Comparison of ENCODE assay signal across 21 cellular contexts in genomic region chr12:65323025-65323424, GRCh38.
"Had no signal": no experiment of that assay in that cellular context is flagged by ENCODE, and none has a peak within 500 bp of the region (broad histone marks: within the 10 kb centered on the region; RNA-seq: fewer than 3 reads in every experiment).

No MANE protein-coding gene starts in this region.

- H3K9me3 ChIP-seq: MG63 had no signal

- DNase-seq: KBM-7, MG63, NCI-H1092, NCI-H1105 treated with DMSO at 0.1 percent for 48 hours, NCI-H1417 treated with DMSO at 0.1 percent for 48 hours, NCI-H146, NCI-H1694 treated with DMSO at 0.1 percent for 48 hours, NCI-H1930, NCI-H2081, NCI-H2107, NCI-H226, NCI-H446, NCI-H510A, NCI-H524 treated with DMSO at 0.1 percent for 48 hours, NCI-H69, NCI-H774, SHP77, T-helper 1 cell had no signal

- H3K4me3 ChIP-seq: MG63 had no signal

- H3K27me3 ChIP-seq: MG63 had no signal

- ATAC-seq: Panc1, SK-N-SH treated with all-trans-retinoic acid at 6 μM for 48 hours had no signal

- H3K27ac ChIP-seq: RWPE1 had no signal

- H3K36me3 ChIP-seq: MG63 had no signal
